ENCODE assay signal across 8 cellular contexts in genomic region chr16:4350787-4351659, GRCh38. TPM values are rescaled to one million over a fixed set of nuclear protein-coding genes. Genes with fewer than 3 reads are reported as not detected.
DNase-seq lines count a peak whose midpoint lies in the region; ATAC-seq and TF ChIP-seq lines count a peak whose summit lies in the region.

TSS of gene PAM16 (minus strand) at chr16:4351321. CDS start at chr16:4351234, 87 bp downstream.

- peak within 1 kb of the TSS; percentile 83 for H3K4me2 ChIP-seq in smooth muscle cell

- H3K4me1 ChIP-seq in smooth muscle cell (ENCODE audit: low read depth) = peaks cover 10% of the 10 kb centered on the region

- H3K9me3 ChIP-seq in smooth muscle cell (replicated peaks; ENCODE audit: low read depth) = no peaks in the 10 kb centered on the region

- peaks cover 8% of the 10 kb centered on the region for H3F3A ChIP-seq in smooth muscle cell (ENCODE audit: low read depth)

- POLR2A ChIA-PET in AG04449 (lab: Yijun Ruan, JAX) = interaction anchor here (0.6 to 3.7 kb wide), 7 partner anchors 10 to 65 kb away, joined by 3 to 26 read pairs (median 3); partner anchors contain the start of gene VASN

- in situ Hi-C loops in T47D (cut with HindIII; ENCODE audit: low pct_unique_long_range_greater_than_20kb, low sequenced_read_pairs) = no loop called here

- CTCF ChIA-PET in AG04449 (lab: Yijun Ruan, JAX) = interaction anchor here (0.6 to 12.9 kb wide), 23 partner anchors 9 to 412 kb away, joined by 3 to 213 read pairs (median 3); no protein-coding TSS in a partner anchor

- no peaks in the 10 kb centered on the region for H3K36me3 ChIP-seq in smooth muscle cell (ENCODE audit: low read depth)

- DNase-seq in AG04449 (ENCODE audit: low read depth, low spot score) = peak; percentile 47
- DNase-seq in NCI-H2196 treated with DMSO at 0.1 percent for 48 hours (lab: John Stamatoyannopoulos, UW; ENCODE audit: unreplicated experiment) = peak; percentile 88
- DNase-seq in T47D (ENCODE audit: low read depth in 1 of 2, low spot score in 1 of 2) = peak; percentile 87 to 94
- DNase-seq in iPS-NIHi11 (ENCODE audit: low spot score) = peak; percentile 96
- peak; percentile 95 for DNase-seq in smooth muscle cell (lab: John Stamatoyannopoulos, UW; ENCODE audit: unreplicated experiment)

- peak within 1 kb of the TSS; percentile 86 for H3K4me3 ChIP-seq in AG04449 (ENCODE audit: low read depth, low read length)
- peak within 1 kb of the TSS; percentile 78 for H3K4me3 ChIP-seq in smooth muscle cell

- peak within 1 kb of the TSS; percentile 1 for H2AFZ ChIP-seq in smooth muscle cell (ENCODE audit: low read depth)

- WGBS in smooth muscle cell (ENCODE audit: low lambda C conversion rate) = 1% methylated on average over 60 of the region's 81 CpGs

- peak within 1 kb of the TSS; percentile 78 for H3K27ac ChIP-seq in VCaP
- H3K27ac ChIP-seq in smooth muscle cell (ENCODE audit: low read depth) = peak within 1 kb of the TSS; percentile 64

- peaks cover 29% of the 10 kb centered on the region for H3K79me2 ChIP-seq in smooth muscle cell (ENCODE audit: low read depth)

- TF ChIP-seq CTCF in AG04449 (IDR thresholded peaks at IDR 0.05; ENCODE audit: insufficient read depth, low read length, missing control alignments) = no peak
- peak; percentile 15; the same call in 1 of the 2 replicates for TF ChIP-seq CTCF in VCaP (conservative IDR thresholded peaks at IDR 0.05)
- TF ChIP-seq CTCF in smooth muscle cell (IDR thresholded peaks at IDR 0.05; ENCODE audit: borderline replicate concordance, insufficient read depth, poor library complexity, severe bottlenecking) = peak; percentile 15

- H3K9ac ChIP-seq in smooth muscle cell (ENCODE audit: low read depth) = peak within 1 kb of the TSS; percentile 63

- H3K27me3 ChIP-seq in smooth muscle cell (ENCODE audit: low read depth) = no peaks in the 10 kb centered on the region

- H4K20me1 ChIP-seq in smooth muscle cell (ENCODE audit: low read depth) = peaks cover 24% of the 10 kb centered on the region

- peak; percentile 81 for ATAC-seq in GM18907 (IDR thresholded peaks at IDR 0.05; ENCODE audit: unreplicated experiment)
- peak; percentile 89 for ATAC-seq in HG03139 (IDR thresholded peaks at IDR 0.05; ENCODE audit: unreplicated experiment)

RNA-seq across cellular contexts. Expression of gene PAM16, which starts in this region (rescaled TPM):
- 18.4 and 29.6 TPM in 2 replicates for total RNA-seq in smooth muscle cell
- 47.7 and 52.2 TPM in 2 replicates for polyA plus RNA-seq in smooth muscle cell

Comparison
In these comparisons a context has a peak if more than half of its experiments do, and no peak if none do; other contexts are left out.
1. Peak in every context shown above with its lines: DNase-seq, ATAC-seq, H3K4me3 ChIP-seq and H3K27ac ChIP-seq.